ENCODE assay signal across 1 cellular context in genomic region chr13:95385373-95385772, GRCh38.
TF ChIP-seq lines count a peak whose summit lies in the region.

No MANE protein-coding gene starts in this region.

TF ChIP-seq in K562, 482 proteins besides CTCF, POLR2A, EP300 and RAD21 (continued from another document):
- TF ChIP-seq IRF9 (tag; IDR thresholded peaks at IDR 0.05) = peak; percentile 54; the same call in 1 of the 2 replicates
- TF ChIP-seq KLF6 (CRISPR knock-in tag; IDR thresholded peaks at IDR 0.05; ENCODE audit: borderline replicate concordance) = peak; percentile 19; the same call in 1 of the 2 replicates
- TF ChIP-seq ETV1 (tag; conservative IDR thresholded peaks at IDR 0.05; ENCODE audit: low read depth) = peak; percentile 53
- TF ChIP-seq HINFP (tag; conservative IDR thresholded peaks at IDR 0.05; ENCODE audit: low read depth) = peak; percentile 88
- TF ChIP-seq NCOR1 (IDR thresholded peaks at IDR 0.05) = no peak
- TF ChIP-seq TCF15 (CRISPR knock-in tag; IDR thresholded peaks at IDR 0.05) = 0 out of 2 replicates have a peak, but pooled peaks have one; percentile 60
- TF ChIP-seq ZNF511 (CRISPR knock-in tag; IDR thresholded peaks at IDR 0.05) = no peak
- TF ChIP-seq L3MBTL2 (IDR thresholded peaks at IDR 0.05) = no peak
- 0 out of 4 replicates have a peak, but pooled peaks of 1 of the 2 experiments have one; percentile 26 for TF ChIP-seq ZNF639 (CRISPR knock-in tag; conservative IDR thresholded peaks at IDR 0.05 in 1 of 2, IDR thresholded peaks at IDR 0.05 in 1 of 2)
- TF ChIP-seq TAF7 (tag; IDR thresholded peaks at IDR 0.05) = peak; percentile 42; the same call in 1 of the 2 replicates
- TF ChIP-seq PPARD (CRISPR knock-in tag; IDR thresholded peaks at IDR 0.05) = no peak
- TF ChIP-seq DMBX1 (CRISPR knock-in tag; IDR thresholded peaks at IDR 0.05; ENCODE audit: borderline replicate concordance) = peak; percentile 94
- TF ChIP-seq ELF4 (CRISPR knock-in tag; IDR thresholded peaks at IDR 0.05) = no peak
- no peak for TF ChIP-seq ETS2 (tag; IDR thresholded peaks at IDR 0.05; ENCODE audit: borderline replicate concordance, poor library complexity, severe bottlenecking)
- TF ChIP-seq CREB3 (tag; conservative IDR thresholded peaks at IDR 0.05; ENCODE audit: low read depth) = peak; percentile 89
- no peak for TF ChIP-seq PBX2 (CRISPR knock-in tag; IDR thresholded peaks at IDR 0.05; ENCODE audit: low read depth)
- TF ChIP-seq PBX2 (tag; conservative IDR thresholded peaks at IDR 0.05; ENCODE audit: low read depth) = 0 out of 2 replicates have a peak, but pooled peaks have one; percentile 27
- TF ChIP-seq NFXL1 (CRISPR knock-in tag; IDR thresholded peaks at IDR 0.05) = peak; percentile 70; the same call in 1 of the 2 replicates
- TF ChIP-seq ZBTB5 (IDR thresholded peaks at IDR 0.05) = no peak
- TF ChIP-seq FOXJ3 (CRISPR knock-in tag; IDR thresholded peaks at IDR 0.05) = no peak
- no peak for TF ChIP-seq HDAC2 (IDR thresholded peaks at IDR 0.05)
- TF ChIP-seq NR2C1 (IDR thresholded peaks at IDR 0.05) = no peak
- peak; percentile 86 for TF ChIP-seq NR2C1 (tag; IDR thresholded peaks at IDR 0.05)
- TF ChIP-seq ZNF311 (CRISPR knock-in tag; IDR thresholded peaks at IDR 0.05) = 0 out of 2 replicates have a peak, but pooled peaks have one; percentile 35
- no peak for TF ChIP-seq SUPT5H (IDR thresholded peaks at IDR 0.05)
- TF ChIP-seq CXXC5 (CRISPR knock-in tag; IDR thresholded peaks at IDR 0.05) = peak; percentile 64
